21 cellular contexts compared by ENCODE assay signal in genomic region chrX:30885136-30885535, GRCh38. TPM values are rescaled to one million over a fixed set of nuclear protein-coding genes. Genes with fewer than 3 reads are reported as not detected.
A peak's percentile ranks its signal among the peaks of the same experiment; 100 is the strongest.
DNase-seq lines count a peak whose midpoint lies in the region; ATAC-seq lines count a peak whose summit lies in the region.
"Had no signal": no experiment of that assay in that cellular context is flagged by ENCODE, and none has a peak within 500 bp of the region (broad histone marks: within the 10 kb centered on the region; RNA-seq: fewer than 3 reads in every experiment).

No MANE protein-coding gene starts in this region.

- intact Hi-C loops in activated CD4-positive, alpha-beta T cell treated with anti-CD3 and anti-CD28 coated beads, Interleukin-2, amount 10 ng/mL, durations not matched to agents 24 days and 14 days (cut with micrococcal nuclease), result loop anchor here (5.0 to 10.0 kb wide), 2 partner anchors 210 to 308 kb away; partner anchors contain the start of gene TASL

- H3K27me3 ChIP-seq in endocrine pancreas (ENCODE audit: control insufficient read depth, insufficient read depth, low read length), result no peaks in the 10 kb centered on the region

- H3K4me1 ChIP-seq in endocrine pancreas (ENCODE audit: control insufficient read depth, insufficient read depth, low read length), result peaks cover 14% of the 10 kb centered on the region

- H3K36me3 Mint-ChIP-seq in activated CD4-positive, alpha-beta T cell treated with anti-CD3 and anti-CD28 coated beads, Interleukin-2, amount 10 ng/mL, durations not matched to agents 24 days and 14 days (ENCODE audit: low read depth), result peaks cover 26% of the 10 kb centered on the region
- peaks cover 2% of the 10 kb centered on the region for H3K36me3 Mint-ChIP-seq in memory B cell
- no peaks in the 10 kb centered on the region for H3K36me3 Mint-ChIP-seq in natural killer cell treated with Interleukin-12 subunit alpha and Interleukin-12 subunit beta and Interleukin-15 and Interleukin-18, amount 100 ng/mL, for 72 hours
- H3K36me3 Mint-ChIP-seq: CD4-positive, CD25-positive, alpha-beta regulatory T cell had no signal

- H3K27me3 Mint-ChIP-seq in activated CD4-positive, alpha-beta T cell treated with anti-CD3 and anti-CD28 coated beads, Interleukin-2, amount 10 ng/mL, durations not matched to agents 24 days and 14 days, result no peaks in the 10 kb centered on the region
- no peaks in the 10 kb centered on the region for H3K27me3 Mint-ChIP-seq in memory B cell
- no peaks in the 10 kb centered on the region for H3K27me3 Mint-ChIP-seq in natural killer cell treated with Interleukin-12 subunit alpha and Interleukin-12 subunit beta and Interleukin-15 and Interleukin-18, amount 100 ng/mL, for 72 hours
- H3K27me3 Mint-ChIP-seq: CD4-positive, CD25-positive, alpha-beta regulatory T cell; IgD-negative memory B cell had no signal

- no peaks in the 10 kb centered on the region for H3K9me3 ChIP-seq in endocrine pancreas (ENCODE audit: control insufficient read depth, low read length)
- H3K9me3 ChIP-seq: HAP-1 had no signal

- H3K9me3 Mint-ChIP-seq in activated CD4-positive, alpha-beta T cell treated with anti-CD3 and anti-CD28 coated beads, Interleukin-2, amount 10 ng/mL, durations not matched to agents 24 days and 14 days, result no peaks in the 10 kb centered on the region
- H3K9me3 Mint-ChIP-seq in memory B cell, result no peaks in the 10 kb centered on the region
- H3K9me3 Mint-ChIP-seq in natural killer cell treated with Interleukin-12 subunit alpha and Interleukin-12 subunit beta and Interleukin-15 and Interleukin-18, amount 100 ng/mL, for 72 hours, result no peaks in the 10 kb centered on the region
- H3K9me3 Mint-ChIP-seq: HFFc6, IgD-negative memory B cell had no signal

- H3K36me3 ChIP-seq in endocrine pancreas (ENCODE audit: control insufficient read depth, insufficient read depth, low read length), result no peaks in the 10 kb centered on the region
- H3K36me3 ChIP-seq: HAP-1 had no signal

- H3K4me3 ChIP-seq in endocrine pancreas (ENCODE audit: control insufficient read depth, insufficient read depth, low read length), result peak overlapping the region; percentile 84
- H3K4me3 ChIP-seq: HAP-1 had no signal

- DNase-seq in activated CD4-positive, alpha-beta T cell treated with anti-CD3 and anti-CD28 coated beads, Interleukin-2, amount 10 ng/mL, durations not matched to agents 24 days and 14 days, result no peak
- no peak for DNase-seq in activated CD4-positive, alpha-beta T cell treated with anti-CD3 and anti-CD28 coated beads, Interleukin-2, amount 50 U/mL, for 48 hours
- no peak for DNase-seq in memory B cell (ENCODE audit: low spot score in 2 of 2)
- DNase-seq in natural killer cell treated with Interleukin-12 subunit alpha and Interleukin-12 subunit beta and Interleukin-15 and Interleukin-18, amount 100 ng/mL, for 72 hours (ENCODE audit: low spot score), result no peak
- DNase-seq: ACHN; CD4-positive, CD25-positive, alpha-beta regulatory T cell; GOT3; HFFc6; NCI-H1092; NCI-H1417 treated with DMSO at 0.1 percent for 48 hours; NCI-H1694 treated with DMSO at 0.1 percent for 48 hours; NCI-H2081; NCI-H2227 treated with DMSO at 0.1 percent for 48 hours; NCI-H526 treated with DMSO at 0.1 percent for 48 hours; SHP77 had no signal

- peak overlapping the region; percentile 20 for H3K27ac Mint-ChIP-seq in activated CD4-positive, alpha-beta T cell treated with anti-CD3 and anti-CD28 coated beads, Interleukin-2, amount 10 ng/mL, durations not matched to agents 24 days and 14 days
- H3K27ac Mint-ChIP-seq in memory B cell, result peak overlapping the region; percentile 50
- H3K27ac Mint-ChIP-seq in natural killer cell treated with Interleukin-12 subunit alpha and Interleukin-12 subunit beta and Interleukin-15 and Interleukin-18, amount 100 ng/mL, for 72 hours, result no peak overlapping the region
- H3K27ac Mint-ChIP-seq: CD4-positive, CD25-positive, alpha-beta regulatory T cell; HFFc6; IgD-negative memory B cell had no signal

- H3K4me3 Mint-ChIP-seq in activated CD4-positive, alpha-beta T cell treated with anti-CD3 and anti-CD28 coated beads, Interleukin-2, amount 10 ng/mL, durations not matched to agents 24 days and 14 days, result no peak overlapping the region
- no peak overlapping the region for H3K4me3 Mint-ChIP-seq in memory B cell
- H3K4me3 Mint-ChIP-seq in natural killer cell treated with Interleukin-12 subunit alpha and Interleukin-12 subunit beta and Interleukin-15 and Interleukin-18, amount 100 ng/mL, for 72 hours, result no peak overlapping the region
- H3K4me3 Mint-ChIP-seq: HFFc6 had no signal

- H3K4me1 Mint-ChIP-seq in activated CD4-positive, alpha-beta T cell treated with anti-CD3 and anti-CD28 coated beads, Interleukin-2, amount 10 ng/mL, durations not matched to agents 24 days and 14 days, result peaks cover 33% of the 10 kb centered on the region
- H3K4me1 Mint-ChIP-seq in memory B cell, result peaks cover 17% of the 10 kb centered on the region
- H3K4me1 Mint-ChIP-seq in natural killer cell treated with Interleukin-12 subunit alpha and Interleukin-12 subunit beta and Interleukin-15 and Interleukin-18, amount 100 ng/mL, for 72 hours (ENCODE audit: low read depth in 2 of 2), result peaks cover 25 to 45% of the 10 kb centered on the region in 2 donors

- H3K9ac ChIP-seq in endocrine pancreas (ENCODE audit: control insufficient read depth, insufficient read depth, low read length), result no peak overlapping the region

- ATAC-seq in memory B cell (ENCODE audit: low read depth) (no peak), GM21515 (IDR thresholded peaks at IDR 0.05; ENCODE audit: unreplicated experiment) (no peak), GM19463 (IDR thresholded peaks at IDR 0.05; ENCODE audit: unreplicated experiment) (no peak)
- no peak for ATAC-seq in natural killer cell treated with Interleukin-12 subunit alpha and Interleukin-12 subunit beta and Interleukin-15 and Interleukin-18, amount 100 ng/mL, for 72 hours
- ATAC-seq: Panc1 had no signal

RNA-seq across cellular contexts. Expression of gene TAB3, which starts 3.9 kb away (rescaled TPM):
- total RNA-seq in activated CD4-positive, alpha-beta T cell treated with anti-CD3 and anti-CD28 coated beads, Interleukin-2, amount 10 ng/mL, durations not matched to agents 24 days and 14 days, result 21.9 and 23.7 TPM in 2 replicates
- total RNA-seq in natural killer cell treated with Interleukin-12 subunit alpha and Interleukin-12 subunit beta and Interleukin-15 and Interleukin-18, amount 100 ng/mL, for 72 hours, result 10 to 100 TPM; 21.3 to 28.2 TPM

Comparison
In these comparisons a context has a peak if more than half of its experiments do, and no peak if none do; other contexts are left out.
1. H3K27ac Mint-ChIP-seq: peak in activated CD4-positive, alpha-beta T cell treated with anti-CD3 and anti-CD28 coated beads, Interleukin-2, amount 10 ng/mL, durations not matched to agents 24 days and 14 days (single experiment) and memory B cell (single experiment); none in natural killer cell treated with Interleukin-12 subunit alpha and Interleukin-12 subunit beta and Interleukin-15 and Interleukin-18, amount 100 ng/mL, for 72 hours (0 of 2).